Comparison of ENCODE assay signal across 9 cellular contexts in the genomic region with DNA sequence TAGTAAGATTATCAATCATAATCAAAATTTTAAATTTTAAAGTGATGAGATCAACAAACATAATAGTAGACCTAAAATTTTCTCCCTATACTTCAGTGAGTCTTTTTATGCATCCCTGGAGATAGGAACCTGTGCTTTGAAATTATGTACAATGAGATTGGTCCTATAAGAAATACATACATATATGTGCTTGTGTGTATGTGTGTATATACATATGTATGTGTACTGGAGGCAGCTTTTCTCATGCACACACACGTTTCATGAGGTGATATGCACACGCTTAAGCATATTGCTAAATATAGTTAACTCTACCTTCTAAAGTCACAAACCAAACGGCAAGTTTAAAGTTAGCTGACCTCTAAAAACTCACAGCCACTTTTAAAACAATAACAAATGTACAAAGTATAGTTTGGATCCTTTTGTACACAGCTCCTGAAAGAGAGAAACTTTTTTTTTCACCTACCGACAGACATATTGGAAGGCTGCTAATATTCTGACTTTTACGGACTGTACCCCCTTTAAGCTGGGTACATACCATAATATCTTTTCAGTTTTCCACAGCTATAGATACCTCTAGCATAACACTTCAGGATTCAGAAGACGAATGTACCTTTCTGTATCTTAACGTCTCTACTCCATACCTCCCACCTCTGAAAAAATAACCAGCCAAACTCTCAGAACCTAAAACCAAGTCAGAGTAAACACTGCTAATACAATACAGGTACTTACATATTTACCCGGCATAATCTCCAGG. TPM values are rescaled to one million over a fixed set of nuclear protein-coding genes. Genes with fewer than 3 reads are reported as not detected.
DNase-seq lines count a peak whose midpoint lies in the region; ATAC-seq and TF ChIP-seq lines count a peak whose summit lies in the region.
"Had no signal": no experiment of that assay in that cellular context is flagged by ENCODE, and none has a peak within 500 bp of the region (broad histone marks: within the 10 kb centered on the region; RNA-seq: fewer than 3 reads in every experiment).

No MANE protein-coding gene starts in this region.

- H2AFZ ChIP-seq in PC-3 (ENCODE audit: low read length) (no peak overlapping the region), trophoblast cell (ENCODE audit: insufficient read depth, low read length, poor library complexity) (no peak overlapping the region)

- CTCF ChIA-PET in Caco-2 (lab: Charles Lee) (no interaction called here), PC-3 (lab: Charles Lee) (interaction anchor here (0.7 to 1.2 kb wide), 3 partner anchors 54 to 242 kb away, joined by 3 to 6 read pairs (median 4); no protein-coding TSS in a partner anchor)

- H3K27ac ChIP-seq in PC-3 (ENCODE audit: low read length) (peak overlapping the region; percentile 63), esophagus muscularis mucosa (replicated peaks in 1 of 4) (peak overlapping the region; percentile 96 to 100 (median 98)), trophoblast cell (ENCODE audit: low read depth, low read length) (no peak overlapping the region)

- TF ChIP-seq POLR2A in esophagus muscularis mucosa (IDR thresholded peaks at IDR 0.05; ENCODE audit: low read depth): no peak

- H4K91ac ChIP-seq in trophoblast cell (ENCODE audit: low read depth, low read length): no peak overlapping the region

- no TSS peak for BruUV-seq in Caco-2 (replicated peaks; lab: Mats Ljungman, UMichigan)
- no TSS peak for BruUV-seq in PC-3 (replicated peaks; lab: Mats Ljungman, UMichigan)

- peaks cover 21% of the 10 kb centered on the region for H3K36me3 Mint-ChIP-seq in Caco-2 (ENCODE audit: insufficient read depth, unreplicated experiment)

- peaks cover 13% of the 10 kb centered on the region for H3F3A ChIP-seq in PC-3 (ENCODE audit: low read length, unreplicated experiment)

- no peak overlapping the region for H2BK120ac ChIP-seq in trophoblast cell (ENCODE audit: insufficient read depth, low read length, poor library complexity)

- no peak for TF ChIP-seq CTCF in Caco-2 (IDR thresholded peaks at IDR 0.05; ENCODE audit: insufficient read depth in 1 of 2, low read depth in 1 of 2, low read length in 1 of 2, severe bottlenecking in 1 of 2, unreplicated experiment in 1 of 2)
- no peak for TF ChIP-seq CTCF in PC-3 (conservative IDR thresholded peaks at IDR 0.05; ENCODE audit: low read depth, low read length)
- TF ChIP-seq CTCF in esophagus muscularis mucosa (IDR thresholded peaks at IDR 0.05): no peak

- H3K4me3 ChIP-seq in Caco-2 (ENCODE audit: low read depth, low read length) (no peak overlapping the region), PC-3 (ENCODE audit: low read length) (peak overlapping the region; percentile 75), esophagus muscularis mucosa (peak overlapping the region; percentile 96 to 100 (median 99)), trophoblast cell (ENCODE audit: low read depth, low read length) (no peak overlapping the region)

- peak overlapping the region; percentile 83 for H3K4me2 ChIP-seq in PC-3 (ENCODE audit: low read length)
- peak overlapping the region; percentile 71 for H3K4me2 ChIP-seq in trophoblast cell (ENCODE audit: low read length)

- H3K9me3 ChIP-seq in Caco-2 (no peaks in the 10 kb centered on the region), PC-3 (ENCODE audit: low read length) (no peaks in the 10 kb centered on the region), esophagus muscularis mucosa (no peaks in the 10 kb centered on the region), trophoblast cell (ENCODE audit: insufficient read depth, low read depth, low read length) (no peaks in the 10 kb centered on the region)

- WGBS in esophagus muscularis mucosa: 35% methylated on average over 8 of the region's 8 CpGs
- WGBS in trophoblast cell (ENCODE audit: extremely low coverage, insufficient coverage, insufficient read length): no CpG with 5 or more reads among the region's 8 CpGs

- peaks cover 19% of the 10 kb centered on the region for H3K79me1 ChIP-seq in trophoblast cell (ENCODE audit: low read length)

- DNase-seq in Caco-2: no peak
- DNase-seq in PC-3: peak; percentile 46
- DNase-seq in esophagus muscularis mucosa (ENCODE audit: extremely low spot score): no peak
- DNase-seq in trophoblast cell: no peak
- no peak for DNase-seq in D341Med (ENCODE audit: low spot score)
- DNase-seq in SIG-M5 (lab: John Stamatoyannopoulos, UW): no peak
- DNase-seq in posterior vena cava (ENCODE audit: low spot score): no peak
- no peak for DNase-seq in CD1c-positive myeloid dendritic cell (ENCODE audit: extremely low spot score)
- DNase-seq: NCI-H226 had no signal

- H3K79me2 ChIP-seq in PC-3 (ENCODE audit: low read length): peaks cover 95% of the 10 kb centered on the region
- peaks cover 26% of the 10 kb centered on the region for H3K79me2 ChIP-seq in trophoblast cell (ENCODE audit: control insufficient read depth, insufficient read depth, low read length, poor library complexity)

- H3K4ac ChIP-seq in trophoblast cell (ENCODE audit: low read depth, low read length): peak overlapping the region; percentile 86

- H3K4me3 Mint-ChIP-seq in Caco-2 (ENCODE audit: unreplicated experiment): peak overlapping the region; percentile 80

- POLR2A ChIA-PET in Caco-2 (lab: Charles Lee): interaction anchor here (1.1 to 1.3 kb wide), 2 partner anchors 17 to 26 kb away, joined by 3 read pairs; no protein-coding TSS in a partner anchor
- POLR2A ChIA-PET in PC-3 (lab: Charles Lee; ENCODE audit: unreplicated experiment): interaction anchor here (0.5 to 3.1 kb wide), 3 partner anchors 26 to 1536 kb away, joined by 3 to 33 read pairs (median 3); no protein-coding TSS in a partner anchor

- H3K23ac ChIP-seq in trophoblast cell (ENCODE audit: low read length): no peak overlapping the region

- ATAC-seq in PC-3: no peak

- no peaks in the 10 kb centered on the region for H3K27me3 ChIP-seq in Caco-2 (replicated peaks; ENCODE audit: control insufficient read depth, insufficient read depth, low read length)
- no peaks in the 10 kb centered on the region for H3K27me3 ChIP-seq in PC-3 (ENCODE audit: low read length)
- no peaks in the 10 kb centered on the region for H3K27me3 ChIP-seq in esophagus muscularis mucosa
- H3K27me3 ChIP-seq in trophoblast cell (ENCODE audit: insufficient read depth, low read length): no peaks in the 10 kb centered on the region

- TF ChIP-seq EP300 in esophagus muscularis mucosa (IDR thresholded peaks at IDR 0.05): no peak

- peaks cover 77% of the 10 kb centered on the region for H4K20me1 ChIP-seq in PC-3 (ENCODE audit: low read length)

- peak overlapping the region; percentile 24 for H3K27ac Mint-ChIP-seq in Caco-2 (ENCODE audit: unreplicated experiment)

- no peak overlapping the region for H2BK5ac ChIP-seq in trophoblast cell (ENCODE audit: low read depth, low read length, poor library complexity)

- intact Hi-C loops in Caco-2 (cut with micrococcal nuclease; ENCODE audit: unreplicated experiment) (loop anchor here (5.0 to 10.0 kb wide), 2 partner anchors 310 to 607 kb away; a partner anchor contains a TSS), PC-3 (cut with micrococcal nuclease) (loop anchor here (5.0 kb wide), 1 partner anchor 157 kb away; no protein-coding TSS in a partner anchor), esophagus muscularis mucosa (cut with DNase I) (no loop called here), posterior vena cava (cut with DNase I) (no loop called here)

- peak overlapping the region; percentile 92 for H3K9ac ChIP-seq in PC-3 (ENCODE audit: low read length)
- H3K9ac ChIP-seq in trophoblast cell (ENCODE audit: low read length): no peak overlapping the region

- H3K4me1 Mint-ChIP-seq in Caco-2 (ENCODE audit: low read depth, unreplicated experiment): peaks cover 57% of the 10 kb centered on the region

- no peak overlapping the region for H2BK12ac ChIP-seq in trophoblast cell (ENCODE audit: low read length)

- no peaks in the 10 kb centered on the region for H3K9me3 Mint-ChIP-seq in Caco-2 (ENCODE audit: unreplicated experiment)

- H3K4me1 ChIP-seq in Caco-2 (peaks cover 53% of the 10 kb centered on the region), PC-3 (ENCODE audit: insufficient read depth, low read length) (peaks cover 68% of the 10 kb centered on the region), esophagus muscularis mucosa (peaks cover 59 to 71% (median 64%) of the 10 kb centered on the region in 4 donors), trophoblast cell (ENCODE audit: control insufficient read depth in 1 of 2, insufficient read depth in 2 of 2, low read length in 2 of 2) (peaks cover 2 to 8% of the 10 kb centered on the region in 2 experiments)

- H4K12ac ChIP-seq in trophoblast cell (ENCODE audit: low read depth, low read length): no peak overlapping the region

- H2AK5ac ChIP-seq in trophoblast cell (ENCODE audit: low read length): no peak overlapping the region

- no peaks in the 10 kb centered on the region for H3K27me3 Mint-ChIP-seq in Caco-2 (ENCODE audit: insufficient read depth, unreplicated experiment)

- no peak overlapping the region for H4K8ac ChIP-seq in trophoblast cell (ENCODE audit: low read depth, low read length)

- H3K9me2 ChIP-seq in PC-3 (replicated peaks; ENCODE audit: low read length): no peaks in the 10 kb centered on the region

- no peak overlapping the region for H3K14ac ChIP-seq in trophoblast cell (ENCODE audit: low read length)

- no peak overlapping the region for H3K18ac ChIP-seq in trophoblast cell (ENCODE audit: low read length)

- H3K36me3 ChIP-seq in Caco-2 (ENCODE audit: control insufficient read depth, insufficient read depth, low read length) (no peaks in the 10 kb centered on the region), PC-3 (ENCODE audit: low read depth, low read length) (peaks cover 47% of the 10 kb centered on the region), esophagus muscularis mucosa (no peaks in the 10 kb centered on the region), trophoblast cell (ENCODE audit: control insufficient read depth in 1 of 2, insufficient read depth in 2 of 2, low read length in 2 of 2) (peaks cover 0 to 2% of the 10 kb centered on the region in 2 experiments)

RNA-seq across cellular contexts. Expression of a gene that starts 3.3 kb away (rescaled TPM):
- total RNA-seq in Caco-2 (2022) (404 and 474 TPM in 2 replicates), PC-3 (2014; rRNA removed) (956 and 1,010 TPM in 2 replicates), esophagus muscularis mucosa (1,000 to 10,000 TPM; 1,385 to 1,873 (median 1,661) TPM), posterior vena cava (1,000 to 10,000 TPM; 1,298 to 1,367 TPM)
- 787 and 808 TPM in 2 replicates for polyA plus RNA-seq in trophoblast cell (2013)

Comparison
In these comparisons a context has a peak if more than half of its experiments do, and no peak if none do; other contexts are left out.
1. H3K4me3 ChIP-seq: peak in PC-3 (single experiment) and esophagus muscularis mucosa (4 of 4); none in Caco-2 (single experiment) and trophoblast cell (single experiment).
2. intact Hi-C loops: an anchor here in Caco-2 (5.0 to 10.0 kb wide) and PC-3 (5.0 kb wide); none called in esophagus muscularis mucosa and posterior vena cava.